Comparison of ENCODE assay signal across 1 cellular context in the genomic region with DNA sequence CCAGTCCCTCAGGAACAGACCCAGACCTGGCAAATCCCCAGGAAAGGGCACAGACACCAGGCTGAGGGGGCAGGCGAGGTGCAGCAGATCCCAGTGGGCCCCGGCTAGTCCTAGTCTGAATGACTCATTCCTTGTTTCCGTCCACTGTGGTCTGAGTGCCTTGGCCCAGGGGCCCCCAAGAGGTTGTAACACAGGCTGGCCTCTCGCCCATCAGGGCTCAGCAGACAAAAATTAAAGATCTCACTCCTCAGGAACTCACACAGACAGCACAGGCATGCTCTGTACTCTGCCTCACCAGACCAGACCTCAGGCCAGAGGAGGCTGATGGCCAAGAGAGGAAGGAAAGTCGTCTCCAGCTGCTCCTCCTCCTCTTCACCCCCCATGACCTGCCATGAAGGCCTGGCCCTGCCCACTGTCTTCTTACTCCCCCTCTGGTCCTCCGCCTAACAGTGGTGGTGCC.
TF ChIP-seq lines count a peak whose summit lies in the region.

No MANE protein-coding gene starts in this region.

TF ChIP-seq in SK-N-SH, 30 proteins besides CTCF, POLR2A, EP300 and RAD21 (continued from another document):
- TF ChIP-seq, protein P1, sequence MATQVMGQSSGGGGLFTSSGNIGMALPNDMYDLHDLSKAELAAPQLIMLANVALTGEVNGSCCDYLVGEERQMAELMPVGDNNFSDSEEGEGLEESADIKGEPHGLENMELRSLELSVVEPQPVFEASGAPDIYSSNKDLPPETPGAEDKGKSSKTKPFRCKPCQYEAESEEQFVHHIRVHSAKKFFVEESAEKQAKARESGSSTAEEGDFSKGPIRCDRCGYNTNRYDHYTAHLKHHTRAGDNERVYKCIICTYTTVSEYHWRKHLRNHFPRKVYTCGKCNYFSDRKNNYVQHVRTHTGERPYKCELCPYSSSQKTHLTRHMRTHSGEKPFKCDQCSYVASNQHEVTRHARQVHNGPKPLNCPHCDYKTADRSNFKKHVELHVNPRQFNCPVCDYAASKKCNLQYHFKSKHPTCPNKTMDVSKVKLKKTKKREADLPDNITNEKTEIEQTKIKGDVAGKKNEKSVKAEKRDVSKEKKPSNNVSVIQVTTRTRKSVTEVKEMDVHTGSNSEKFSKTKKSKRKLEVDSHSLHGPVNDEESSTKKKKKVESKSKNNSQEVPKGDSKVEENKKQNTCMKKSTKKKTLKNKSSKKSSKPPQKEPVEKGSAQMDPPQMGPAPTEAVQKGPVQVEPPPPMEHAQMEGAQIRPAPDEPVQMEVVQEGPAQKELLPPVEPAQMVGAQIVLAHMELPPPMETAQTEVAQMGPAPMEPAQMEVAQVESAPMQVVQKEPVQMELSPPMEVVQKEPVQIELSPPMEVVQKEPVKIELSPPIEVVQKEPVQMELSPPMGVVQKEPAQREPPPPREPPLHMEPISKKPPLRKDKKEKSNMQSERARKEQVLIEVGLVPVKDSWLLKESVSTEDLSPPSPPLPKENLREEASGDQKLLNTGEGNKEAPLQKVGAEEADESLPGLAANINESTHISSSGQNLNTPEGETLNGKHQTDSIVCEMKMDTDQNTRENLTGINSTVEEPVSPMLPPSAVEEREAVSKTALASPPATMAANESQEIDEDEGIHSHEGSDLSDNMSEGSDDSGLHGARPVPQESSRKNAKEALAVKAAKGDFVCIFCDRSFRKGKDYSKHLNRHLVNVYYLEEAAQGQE (IDR thresholded peaks at IDR 0.05; ENCODE audit: low read depth, low read length) = peak; percentile 73
- TF ChIP-seq MXI1 (IDR thresholded peaks at IDR 0.05; ENCODE audit: low read depth, low read length) (no peak), ELF1 (IDR thresholded peaks at IDR 0.05) (peak; percentile 41; the same call in 1 of the 2 replicates), EZH2phosphoT487 (IDR thresholded peaks at IDR 0.05; ENCODE audit: borderline replicate concordance, low read depth) (no peak), TAF1 (IDR thresholded peaks at IDR 0.05; ENCODE audit: borderline replicate concordance, low read depth, low read length) (peak; percentile 26; the same call in 1 of the 2 replicates), POLR2AphosphoS5 (IDR thresholded peaks at IDR 0.05; ENCODE audit: low read depth, low read length) (peak; percentile 73; the same call in 1 of the 2 replicates), CHD2 (IDR thresholded peaks at IDR 0.05; ENCODE audit: low read length, partially characterized antibody) (no peak), GATA2 (CRISPR knock-in tag; IDR thresholded peaks at IDR 0.05) (no peak), FOSL2 (IDR thresholded peaks at IDR 0.05; ENCODE audit: borderline replicate concordance, low read depth) (peak; percentile 98), NRF1 (IDR thresholded peaks at IDR 0.05; ENCODE audit: low read depth, low read length) (no peak), RXRA (IDR thresholded peaks at IDR 0.05; ENCODE audit: borderline replicate concordance, low read depth) (peak; percentile 97), SIN3A (IDR thresholded peaks at IDR 0.05; ENCODE audit: borderline replicate concordance, low read depth, low read length) (peak; percentile 75; the same call in 1 of the 2 replicates), MEF2A (IDR thresholded peaks at IDR 0.05; ENCODE audit: borderline replicate concordance, low read depth) (peak; percentile 73; the same call in 1 of the 2 replicates), RCOR1 (IDR thresholded peaks at IDR 0.05; ENCODE audit: low read length) (no peak)
- TF ChIP-seq, protein P2, sequence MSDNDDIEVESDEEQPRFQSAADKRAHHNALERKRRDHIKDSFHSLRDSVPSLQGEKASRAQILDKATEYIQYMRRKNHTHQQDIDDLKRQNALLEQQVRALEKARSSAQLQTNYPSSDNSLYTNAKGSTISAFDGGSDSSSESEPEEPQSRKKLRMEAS (IDR thresholded peaks at IDR 0.05; ENCODE audit: low read depth) = peak; percentile 89
- TF ChIP-seq, protein P3, sequence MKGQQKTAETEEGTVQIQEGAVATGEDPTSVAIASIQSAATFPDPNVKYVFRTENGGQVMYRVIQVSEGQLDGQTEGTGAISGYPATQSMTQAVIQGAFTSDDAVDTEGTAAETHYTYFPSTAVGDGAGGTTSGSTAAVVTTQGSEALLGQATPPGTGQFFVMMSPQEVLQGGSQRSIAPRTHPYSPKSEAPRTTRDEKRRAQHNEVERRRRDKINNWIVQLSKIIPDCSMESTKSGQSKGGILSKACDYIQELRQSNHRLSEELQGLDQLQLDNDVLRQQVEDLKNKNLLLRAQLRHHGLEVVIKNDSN (IDR thresholded peaks at IDR 0.05; ENCODE audit: borderline replicate concordance, low read depth) = no peak
